Comparison of ENCODE assay signal across 1 cellular context in the genomic region with DNA sequence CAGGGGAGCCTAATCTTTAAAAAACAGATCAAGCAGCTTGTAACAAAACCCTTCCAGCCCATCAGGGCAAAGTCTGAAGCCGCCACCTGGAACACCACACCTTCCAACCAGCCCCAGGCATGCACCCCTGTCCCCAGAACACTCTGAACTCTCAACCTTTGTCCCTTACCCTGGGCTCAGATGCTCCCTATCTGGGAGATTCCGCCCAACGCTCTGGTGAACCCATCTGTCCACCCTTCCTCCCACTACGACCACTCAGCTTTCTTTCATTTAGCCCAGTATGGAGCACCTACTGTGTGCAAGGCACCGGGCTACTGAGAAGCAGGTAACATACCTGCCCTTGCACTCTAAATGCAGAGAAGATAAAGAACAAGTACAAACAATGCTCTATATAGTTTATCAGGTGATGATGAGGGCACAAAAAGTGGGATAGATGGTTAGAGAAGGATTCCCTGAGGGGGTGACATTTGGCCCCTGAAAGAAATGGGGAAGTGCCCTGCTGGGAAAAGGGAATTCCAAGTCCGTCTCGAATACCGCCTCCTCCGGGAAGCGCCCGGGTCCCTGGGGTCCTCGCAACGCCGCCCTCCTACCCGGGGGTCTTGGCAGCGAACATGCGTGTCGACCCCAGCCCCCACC.
TF ChIP-seq lines count a peak whose summit lies in the region.

No MANE protein-coding gene starts in this region.

TF ChIP-seq in H1, 55 proteins besides CTCF, POLR2A, EP300 and RAD21:
- no peak for TF ChIP-seq RFX5 (IDR thresholded peaks at IDR 0.05; ENCODE audit: borderline replicate concordance, low read depth, low read length)
- TF ChIP-seq KDM1A (IDR thresholded peaks at IDR 0.05; ENCODE audit: borderline replicate concordance, low read length) = no peak
- no peak for TF ChIP-seq BRCA1 (IDR thresholded peaks at IDR 0.05; ENCODE audit: low read depth, low read length)
- TF ChIP-seq SIN3A (conservative IDR thresholded peaks at IDR 0.05 in 1 of 2, IDR thresholded peaks at IDR 0.05 in 1 of 2; ENCODE audit: low read depth in 1 of 2, low read length in 2 of 2) = no peak
- no peak for TF ChIP-seq RNF2 (IDR thresholded peaks at IDR 0.05; ENCODE audit: borderline replicate concordance, low read depth, low read length, missing control alignments, poor library complexity, severe bottlenecking)
- TF ChIP-seq TAF7 (optimal IDR thresholded peaks at IDR 0.05; ENCODE audit: borderline replicate concordance, low read depth, low read length) = no peak
- no peak for TF ChIP-seq JUND (IDR thresholded peaks at IDR 0.05; ENCODE audit: low read length)
- TF ChIP-seq CREB1 (IDR thresholded peaks at IDR 0.05) = no peak
- no peak for TF ChIP-seq USF2 (IDR thresholded peaks at IDR 0.05; ENCODE audit: low read length)
- TF ChIP-seq, protein P1, sequence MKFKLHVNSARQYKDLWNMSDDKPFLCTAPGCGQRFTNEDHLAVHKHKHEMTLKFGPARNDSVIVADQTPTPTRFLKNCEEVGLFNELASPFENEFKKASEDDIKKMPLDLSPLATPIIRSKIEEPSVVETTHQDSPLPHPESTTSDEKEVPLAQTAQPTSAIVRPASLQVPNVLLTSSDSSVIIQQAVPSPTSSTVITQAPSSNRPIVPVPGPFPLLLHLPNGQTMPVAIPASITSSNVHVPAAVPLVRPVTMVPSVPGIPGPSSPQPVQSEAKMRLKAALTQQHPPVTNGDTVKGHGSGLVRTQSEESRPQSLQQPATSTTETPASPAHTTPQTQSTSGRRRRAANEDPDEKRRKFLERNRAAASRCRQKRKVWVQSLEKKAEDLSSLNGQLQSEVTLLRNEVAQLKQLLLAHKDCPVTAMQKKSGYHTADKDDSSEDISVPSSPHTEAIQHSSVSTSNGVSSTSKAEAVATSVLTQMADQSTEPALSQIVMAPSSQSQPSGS (IDR thresholded peaks at IDR 0.05; ENCODE audit: low read length) = no peak
- TF ChIP-seq KDM4A (IDR thresholded peaks at IDR 0.05; ENCODE audit: low read depth, low read length, severe bottlenecking) = no peak
- no peak for TF ChIP-seq JUN (IDR thresholded peaks at IDR 0.05; ENCODE audit: low read depth, low read length)
- no peak for TF ChIP-seq HDAC6 (IDR thresholded peaks at IDR 0.05; ENCODE audit: low read depth, low read length)
- no peak for TF ChIP-seq NRF1 (IDR thresholded peaks at IDR 0.05; ENCODE audit: low read depth, low read length)
TF ChIP-seq in H1: peak in this region for 0.
